2 cellular contexts compared by ENCODE assay signal in the genomic region with DNA sequence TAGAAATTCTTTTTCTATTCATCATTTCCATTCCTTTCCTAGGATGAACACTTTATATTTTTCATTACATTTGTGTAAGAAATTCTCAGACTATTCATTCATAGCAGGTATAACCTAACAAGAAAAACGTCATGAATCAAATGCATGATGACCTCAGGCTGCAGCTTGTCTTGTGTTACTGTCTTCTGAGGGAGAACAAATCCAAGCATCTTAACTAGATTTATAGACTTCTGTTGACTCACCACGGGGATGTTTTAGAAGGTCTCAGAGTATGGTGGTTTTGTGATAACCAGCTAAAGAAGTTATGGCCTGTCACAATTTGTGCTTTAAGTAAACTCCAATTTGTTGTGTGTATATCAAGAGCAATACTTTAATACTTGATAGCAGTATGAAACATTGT.
TF ChIP-seq lines count a peak whose summit lies in the region.

No MANE protein-coding gene starts in this region.

TF ChIP-seq in SK-N-SH treated with all-trans-retinoic acid at 6 μM for 48 hours, 23 proteins besides CTCF, POLR2A, EP300 and RAD21 (continued from another document):
- no peak for TF ChIP-seq ZFP3 (CRISPR knock-in tag; IDR thresholded peaks at IDR 0.05)

TF ChIP-seq in SK-N-SH, 30 proteins besides CTCF, POLR2A, EP300 and RAD21:
- TF ChIP-seq, protein P1, sequence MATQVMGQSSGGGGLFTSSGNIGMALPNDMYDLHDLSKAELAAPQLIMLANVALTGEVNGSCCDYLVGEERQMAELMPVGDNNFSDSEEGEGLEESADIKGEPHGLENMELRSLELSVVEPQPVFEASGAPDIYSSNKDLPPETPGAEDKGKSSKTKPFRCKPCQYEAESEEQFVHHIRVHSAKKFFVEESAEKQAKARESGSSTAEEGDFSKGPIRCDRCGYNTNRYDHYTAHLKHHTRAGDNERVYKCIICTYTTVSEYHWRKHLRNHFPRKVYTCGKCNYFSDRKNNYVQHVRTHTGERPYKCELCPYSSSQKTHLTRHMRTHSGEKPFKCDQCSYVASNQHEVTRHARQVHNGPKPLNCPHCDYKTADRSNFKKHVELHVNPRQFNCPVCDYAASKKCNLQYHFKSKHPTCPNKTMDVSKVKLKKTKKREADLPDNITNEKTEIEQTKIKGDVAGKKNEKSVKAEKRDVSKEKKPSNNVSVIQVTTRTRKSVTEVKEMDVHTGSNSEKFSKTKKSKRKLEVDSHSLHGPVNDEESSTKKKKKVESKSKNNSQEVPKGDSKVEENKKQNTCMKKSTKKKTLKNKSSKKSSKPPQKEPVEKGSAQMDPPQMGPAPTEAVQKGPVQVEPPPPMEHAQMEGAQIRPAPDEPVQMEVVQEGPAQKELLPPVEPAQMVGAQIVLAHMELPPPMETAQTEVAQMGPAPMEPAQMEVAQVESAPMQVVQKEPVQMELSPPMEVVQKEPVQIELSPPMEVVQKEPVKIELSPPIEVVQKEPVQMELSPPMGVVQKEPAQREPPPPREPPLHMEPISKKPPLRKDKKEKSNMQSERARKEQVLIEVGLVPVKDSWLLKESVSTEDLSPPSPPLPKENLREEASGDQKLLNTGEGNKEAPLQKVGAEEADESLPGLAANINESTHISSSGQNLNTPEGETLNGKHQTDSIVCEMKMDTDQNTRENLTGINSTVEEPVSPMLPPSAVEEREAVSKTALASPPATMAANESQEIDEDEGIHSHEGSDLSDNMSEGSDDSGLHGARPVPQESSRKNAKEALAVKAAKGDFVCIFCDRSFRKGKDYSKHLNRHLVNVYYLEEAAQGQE (IDR thresholded peaks at IDR 0.05; ENCODE audit: low read depth, low read length) = no peak
- TF ChIP-seq RCOR1 (IDR thresholded peaks at IDR 0.05; ENCODE audit: low read length) (no peak), JUND (IDR thresholded peaks at IDR 0.05) (no peak), YY1 (IDR thresholded peaks at IDR 0.05; ENCODE audit: low read depth) (no peak), GABPA (IDR thresholded peaks at IDR 0.05; ENCODE audit: low read depth) (no peak), POLR2AphosphoS5 (IDR thresholded peaks at IDR 0.05; ENCODE audit: low read depth, low read length) (no peak), RFX5 (IDR thresholded peaks at IDR 0.05; ENCODE audit: low read length) (no peak), FOSL2 (IDR thresholded peaks at IDR 0.05; ENCODE audit: borderline replicate concordance, low read depth) (no peak), NRF1 (IDR thresholded peaks at IDR 0.05; ENCODE audit: low read depth, low read length) (no peak), TEAD4 (IDR thresholded peaks at IDR 0.05; ENCODE audit: borderline replicate concordance, insufficient read depth) (no peak), ZBTB33 (IDR thresholded peaks at IDR 0.05; ENCODE audit: borderline replicate concordance, low read depth) (no peak)
- TF ChIP-seq, protein P2, sequence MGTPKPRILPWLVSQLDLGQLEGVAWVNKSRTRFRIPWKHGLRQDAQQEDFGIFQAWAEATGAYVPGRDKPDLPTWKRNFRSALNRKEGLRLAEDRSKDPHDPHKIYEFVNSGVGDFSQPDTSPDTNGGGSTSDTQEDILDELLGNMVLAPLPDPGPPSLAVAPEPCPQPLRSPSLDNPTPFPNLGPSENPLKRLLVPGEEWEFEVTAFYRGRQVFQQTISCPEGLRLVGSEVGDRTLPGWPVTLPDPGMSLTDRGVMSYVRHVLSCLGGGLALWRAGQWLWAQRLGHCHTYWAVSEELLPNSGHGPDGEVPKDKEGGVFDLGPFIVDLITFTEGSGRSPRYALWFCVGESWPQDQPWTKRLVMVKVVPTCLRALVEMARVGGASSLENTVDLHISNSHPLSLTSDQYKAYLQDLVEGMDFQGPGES (IDR thresholded peaks at IDR 0.05; ENCODE audit: low read depth, low read length) = no peak
TF ChIP-seq in SK-N-SH: peak in this region for 0.
